In genomic region chr11:72816404-72816990, GRCh38 we compare ENCODE assay signal across 10 cellular contexts. TPM values are rescaled to one million over a fixed set of nuclear protein-coding genes. Genes with fewer than 3 reads are reported as not detected.
DNase-seq lines count a peak whose midpoint lies in the region; ATAC-seq and TF ChIP-seq lines count a peak whose summit lies in the region.
"Had no signal": no experiment of that assay in that cellular context is flagged by ENCODE, and none has a peak within 500 bp of the region (broad histone marks: within the 10 kb centered on the region; RNA-seq: fewer than 3 reads in every experiment).

No MANE protein-coding gene starts in this region.

- CTCF ChIA-PET in activated CD4-positive, alpha-beta T cell treated with anti-CD3 and anti-CD28 coated beads for 36 hours (lab: Charles Lee) = interaction anchor here (0.7 to 2.2 kb wide), 5 partner anchors 9 to 326 kb away, joined by 3 to 13 read pairs (median 3); partner anchors contain the start of genes FCHSD2 and STARD10

- TF ChIP-seq CTCF in OCI-LY3 (IDR thresholded peaks at IDR 0.05; ENCODE audit: low read depth, low read length) (no peak), brain (conservative IDR thresholded peaks at IDR 0.05) (no peak)

- H3K36me3 Mint-ChIP-seq in activated CD4-positive, alpha-beta T cell treated with anti-CD3 and anti-CD28 coated beads for 36 hours (ENCODE audit: low read depth) = peaks cover 38% of the 10 kb centered on the region
- peaks cover 3% of the 10 kb centered on the region for H3K36me3 Mint-ChIP-seq in brain
- peaks cover 43% of the 10 kb centered on the region for H3K36me3 Mint-ChIP-seq in stimulated activated memory B cell treated with anti-CD40 and anti-IgM and Interleukin-4, amounts not matched to agents 10 μg/mL and 1 μg/mL and 100 μg/mL, for 72 hours

- H3K4me1 ChIP-seq in OCI-LY3 (ENCODE audit: low read length) = peaks cover 24% of the 10 kb centered on the region

- intact Hi-C loops in activated CD4-positive, alpha-beta T cell treated with anti-CD3 and anti-CD28 coated beads for 36 hours (cut with DNase I, micrococcal nuclease) = no loop called here
- intact Hi-C loops in left colon (cut with DNase I, micrococcal nuclease) = no loop called here

- H3K27me3 ChIP-seq in OCI-LY3 (ENCODE audit: low read depth, low read length) = no peaks in the 10 kb centered on the region
- H3K27me3 ChIP-seq: brain microvascular endothelial cell had no signal

- H3K36me3 ChIP-seq in OCI-LY3 (replicated peaks; ENCODE audit: low read depth, low read length) = peaks cover 28% of the 10 kb centered on the region
- H3K36me3 ChIP-seq: brain microvascular endothelial cell had no signal

- H3K4me3 ChIP-seq in OCI-LY3 (ENCODE audit: low read length) = no peak overlapping the region; the same call in 1 of the 2 replicates

- H3K4me3 Mint-ChIP-seq in activated CD4-positive, alpha-beta T cell treated with anti-CD3 and anti-CD28 coated beads for 36 hours = peak overlapping the region; percentile 91
- H3K4me3 Mint-ChIP-seq in brain = peak overlapping the region in 3 of 5 experiments; percentile 28 to 97 (median 54)
- peak overlapping the region; percentile 99 for H3K4me3 Mint-ChIP-seq in stimulated activated memory B cell treated with anti-CD40 and anti-IgM and Interleukin-4, amounts not matched to agents 10 μg/mL and 1 μg/mL and 100 μg/mL, for 72 hours

- H3K27ac ChIP-seq in OCI-LY3 (ENCODE audit: low read length) = no peak overlapping the region
- H3K27ac ChIP-seq: brain microvascular endothelial cell had no signal

- peak overlapping the region; percentile 82; the same call in 1 of the 2 replicates for H3K4me2 ChIP-seq in OCI-LY3 (ENCODE audit: low read length)

- peaks cover 45% of the 10 kb centered on the region for H3K79me2 ChIP-seq in OCI-LY3 (ENCODE audit: low read length)

- POLR2A ChIA-PET in activated CD4-positive, alpha-beta T cell treated with anti-CD3 and anti-CD28 coated beads for 36 hours (lab: Charles Lee) = interaction anchor here (1.0 kb wide), 1 partner anchor 81 kb away, joined by 4 read pairs; no protein-coding TSS in a partner anchor

- peak overlapping the region; percentile 97 for H3K27ac Mint-ChIP-seq in activated CD4-positive, alpha-beta T cell treated with anti-CD3 and anti-CD28 coated beads for 36 hours
- H3K27ac Mint-ChIP-seq in brain = no peak overlapping the region
- H3K27ac Mint-ChIP-seq in stimulated activated memory B cell treated with anti-CD40 and anti-IgM and Interleukin-4, amounts not matched to agents 10 μg/mL and 1 μg/mL and 100 μg/mL, for 72 hours = peak overlapping the region; percentile 94

- no peaks in the 10 kb centered on the region for H3K9me3 Mint-ChIP-seq in activated CD4-positive, alpha-beta T cell treated with anti-CD3 and anti-CD28 coated beads for 36 hours (ENCODE audit: low read depth)
- peaks cover 0 to 7% (median 0%) of the 10 kb centered on the region in 5 experiments for H3K9me3 Mint-ChIP-seq in brain
- no peaks in the 10 kb centered on the region for H3K9me3 Mint-ChIP-seq in stimulated activated memory B cell treated with anti-CD40 and anti-IgM and Interleukin-4, amounts not matched to agents 10 μg/mL and 1 μg/mL and 100 μg/mL, for 72 hours

- no peak for DNase-seq in activated CD4-positive, alpha-beta T cell treated with anti-CD3 and anti-CD28 coated beads for 36 hours
- DNase-seq in activated CD4-positive, alpha-beta T cell treated with anti-CD3 and anti-CD28 coated beads, Interleukin-2, amount 50 U/mL, for 48 hours = no peak
- DNase-seq in left colon = no peak
- DNase-seq: brain microvascular endothelial cell, NCI-H748 treated with DMSO at 0.1 percent for 48 hours had no signal

- no peak overlapping the region for H3K9ac ChIP-seq in OCI-LY3 (ENCODE audit: low read length)

- H3K27me3 Mint-ChIP-seq in activated CD4-positive, alpha-beta T cell treated with anti-CD3 and anti-CD28 coated beads for 36 hours = no peaks in the 10 kb centered on the region
- H3K27me3 Mint-ChIP-seq in brain = peaks cover 4% of the 10 kb centered on the region
- H3K27me3 Mint-ChIP-seq in stimulated activated memory B cell treated with anti-CD40 and anti-IgM and Interleukin-4, amounts not matched to agents 10 μg/mL and 1 μg/mL and 100 μg/mL, for 72 hours = no peaks in the 10 kb centered on the region

- H3K9me3 ChIP-seq in OCI-LY3 (ENCODE audit: insufficient read depth, low read length) = no peaks in the 10 kb centered on the region

- no peak overlapping the region for H2AFZ ChIP-seq in OCI-LY3 (ENCODE audit: low read depth, low read length)

- H4K20me1 ChIP-seq in OCI-LY3 (ENCODE audit: insufficient read depth, low read length) = peaks cover 4% of the 10 kb centered on the region; the same call in 1 of the 2 replicates

- peaks cover 32% of the 10 kb centered on the region for H3K4me1 Mint-ChIP-seq in activated CD4-positive, alpha-beta T cell treated with anti-CD3 and anti-CD28 coated beads for 36 hours
- H3K4me1 Mint-ChIP-seq in brain = peaks cover 46% of the 10 kb centered on the region
- H3K4me1 Mint-ChIP-seq in stimulated activated memory B cell treated with anti-CD40 and anti-IgM and Interleukin-4, amounts not matched to agents 10 μg/mL and 1 μg/mL and 100 μg/mL, for 72 hours = peaks cover 75% of the 10 kb centered on the region

- ATAC-seq in activated CD4-positive, alpha-beta T cell treated with anti-CD3 and anti-CD28 coated beads for 36 hours = no peak
- ATAC-seq in stimulated activated memory B cell treated with anti-CD40 and anti-IgM and Interleukin-4, amounts not matched to agents 10 μg/mL and 1 μg/mL and 100 μg/mL, for 72 hours = no peak
- ATAC-seq in left colon (no peak), HG02981 (IDR thresholded peaks at IDR 0.05; ENCODE audit: unreplicated experiment) (no peak), GM18517 (IDR thresholded peaks at IDR 0.05; ENCODE audit: unreplicated experiment) (no peak)

RNA-seq across cellular contexts. Expression of gene ATG16L2, which starts 2.3 kb away (rescaled TPM):
- total RNA-seq in activated CD4-positive, alpha-beta T cell treated with anti-CD3 and anti-CD28 coated beads for 36 hours = 10 to 100 TPM; 55.3 to 59.4 TPM
- 6.2 TPM for polyA plus RNA-seq in brain (ENCODE audit: insufficient read depth, low read depth, low replicate concordance)
- total RNA-seq in left colon = 10 to 100 TPM; 44.4 to 54.2 TPM

RNA-seq across cellular contexts. Expression of gene STARD10, which starts 22.6 kb away (rescaled TPM):
- total RNA-seq in activated CD4-positive, alpha-beta T cell treated with anti-CD3 and anti-CD28 coated beads for 36 hours = 10 to 100 TPM in 1 of 2 experiments, 1 to 10 TPM in 1; 8.3 to 12.9 TPM
- polyA plus RNA-seq in brain (ENCODE audit: insufficient read depth, low read depth, low replicate concordance) = 109 TPM
- 100 to 1,000 TPM; 417 to 464 TPM for total RNA-seq in left colon

Comparison
In these comparisons a context has a peak if more than half of its experiments do, and no peak if none do; other contexts are left out.
1. H3K27ac Mint-ChIP-seq: peak in activated CD4-positive, alpha-beta T cell treated with anti-CD3 and anti-CD28 coated beads for 36 hours (single experiment) and stimulated activated memory B cell treated with anti-CD40 and anti-IgM and Interleukin-4, amounts not matched to agents 10 μg/mL and 1 μg/mL and 100 μg/mL, for 72 hours (single experiment); none in brain (0 of 5).
2. RNA of gene STARD10, which starts 22.6 kb away (total RNA-seq): 417 to 464 TPM in left colon; 8.3 to 12.9 TPM in activated CD4-positive, alpha-beta T cell treated with anti-CD3 and anti-CD28 coated beads for 36 hours; every median in the first group is over 10 times any median in the second.
3. Peak in every context shown above with its lines, with median percentiles within 50 percentile points of each other: H3K4me3 Mint-ChIP-seq.